In genomic region chr2:229693845-229694244, GRCh38 we compare ENCODE assay signal across 3 cellular contexts. TPM values are rescaled to one million over a fixed set of nuclear protein-coding genes. Genes with fewer than 3 reads are reported as not detected.
"Had no signal": no experiment of that assay in that cellular context is flagged by ENCODE, and none has a peak within 500 bp of the region (broad histone marks: within the 10 kb centered on the region; RNA-seq: fewer than 3 reads in every experiment).

No MANE protein-coding gene starts in this region.

RNA-seq across cellular contexts. Expression of gene DNER, which starts 20.5 kb away (rescaled TPM):
- total RNA-seq: naive thymus-derived CD4-positive, alpha-beta T cell; naive thymus-derived CD8-positive, alpha-beta T cell; natural killer cell had no signal
